Comparison of ENCODE assay signal across 10 cellular contexts in the genomic region with DNA sequence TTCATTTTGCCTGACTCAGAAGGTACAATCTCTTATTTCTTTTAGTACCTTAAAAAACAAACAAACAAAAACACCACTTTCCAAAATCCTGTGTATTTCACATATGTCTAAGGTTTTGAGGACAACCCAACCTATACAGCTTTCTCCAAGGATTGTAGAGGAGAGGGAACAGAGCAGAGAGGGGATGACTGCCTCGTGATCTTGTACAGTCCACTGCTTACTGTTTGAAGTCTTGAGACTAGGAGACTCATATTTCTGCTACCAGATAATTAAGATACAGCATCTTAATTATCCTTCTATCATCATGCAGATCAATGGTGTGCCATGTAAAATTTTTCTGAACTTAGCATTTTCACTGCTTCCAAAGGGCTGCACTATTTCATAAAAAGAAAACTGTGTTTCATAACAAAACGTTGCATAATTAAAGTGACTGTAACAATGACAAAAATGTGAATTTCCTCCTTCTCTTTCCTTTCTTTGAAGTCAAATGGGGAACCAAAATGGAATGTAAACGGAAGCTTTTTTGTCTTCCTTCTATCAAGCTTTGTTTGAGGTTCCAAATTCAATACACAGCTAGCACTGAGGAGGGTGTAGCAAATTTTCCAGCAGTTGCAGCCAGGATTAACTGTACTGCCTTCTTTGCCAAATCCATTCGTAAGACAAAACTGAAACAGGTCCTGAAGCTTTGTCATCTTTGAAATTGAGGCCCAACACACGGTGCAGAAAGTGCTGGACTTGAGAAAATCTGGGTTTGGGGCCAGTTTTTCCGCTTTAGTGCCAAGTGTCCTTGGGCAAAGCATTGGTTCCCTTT. TPM values are rescaled to one million over a fixed set of nuclear protein-coding genes. Genes with fewer than 3 reads are reported as not detected.
A peak's percentile ranks its signal among the peaks of the same experiment; 100 is the strongest.
DNase-seq lines count a peak whose midpoint lies in the region; ATAC-seq and TF ChIP-seq lines count a peak whose summit lies in the region.
"Had no signal": no experiment of that assay in that cellular context is flagged by ENCODE, and none has a peak within 500 bp of the region (broad histone marks: within the 10 kb centered on the region; RNA-seq: fewer than 3 reads in every experiment).

No MANE protein-coding gene starts in this region.

- no peaks in the 10 kb centered on the region for H3K36me3 ChIP-seq in muscle layer of duodenum (ENCODE audit: control insufficient read depth in 1 of 2, insufficient read depth in 2 of 2, low read length in 2 of 2)
- no peaks in the 10 kb centered on the region for H3K36me3 ChIP-seq in vagina

- no peak overlapping the region for H3K27ac Mint-ChIP-seq in osteocyte (ENCODE audit: unreplicated experiment)

- no peak for TF ChIP-seq POLR2A in vagina (IDR thresholded peaks at IDR 0.05)

- TF ChIP-seq CTCF in epithelial cell of esophagus (IDR thresholded peaks at IDR 0.05; ENCODE audit: insufficient read depth, low read depth, low read length, missing control alignments) (peak; percentile 8), vagina (IDR thresholded peaks at IDR 0.05) (no peak), osteocyte (IDR thresholded peaks at IDR 0.05) (no peak)

- peak; percentile 49 for ATAC-seq in Right ventricle myocardium inferior
- ATAC-seq in GM21619 (IDR thresholded peaks at IDR 0.05; ENCODE audit: unreplicated experiment): no peak

- no peaks in the 10 kb centered on the region for H3K9me3 ChIP-seq in muscle layer of duodenum (ENCODE audit: control insufficient read depth in 1 of 2, low read length in 2 of 2)
- H3K9me3 ChIP-seq in vagina: no peaks in the 10 kb centered on the region

- no peak overlapping the region for H3K4me3 Mint-ChIP-seq in osteocyte (ENCODE audit: unreplicated experiment)

- H3K4me3 ChIP-seq in epithelial cell of esophagus (ENCODE audit: low read length) (no peak overlapping the region), muscle layer of duodenum (ENCODE audit: low read depth in 1 of 2, low read length in 2 of 2) (no peak overlapping the region), vagina (no peak overlapping the region)

- peaks cover 3 to 20% of the 10 kb centered on the region in 2 donors for H3K4me1 ChIP-seq in muscle layer of duodenum (ENCODE audit: control insufficient read depth in 1 of 2, insufficient read depth in 2 of 2, low read length in 2 of 2)
- peaks cover 65% of the 10 kb centered on the region for H3K4me1 ChIP-seq in vagina

- H3K27me3 ChIP-seq in muscle layer of duodenum (ENCODE audit: low read depth, low read length): no peaks in the 10 kb centered on the region
- no peaks in the 10 kb centered on the region for H3K27me3 ChIP-seq in vagina

- no peaks in the 10 kb centered on the region for H3K27me3 Mint-ChIP-seq in osteocyte (ENCODE audit: unreplicated experiment)

- DNase-seq in Right ventricle myocardium inferior (ENCODE audit: missing footprints): peak; percentile 64
- no peak for DNase-seq in cardiac septum (ENCODE audit: low spot score)
- DNase-seq in epithelial cell of esophagus (ENCODE audit: low read depth): peak; percentile 44
- no peak for DNase-seq in vagina (ENCODE audit: extremely low spot score in 2 of 2)
- no peak for DNase-seq in osteocyte (ENCODE audit: extremely low spot score, unreplicated experiment)
- DNase-seq in NCI-H446 (lab: John Stamatoyannopoulos, UW): no peak
- DNase-seq: small intestine had no signal

- H3K9me3 Mint-ChIP-seq in osteocyte (ENCODE audit: unreplicated experiment): no peaks in the 10 kb centered on the region

- H3K4me1 Mint-ChIP-seq in osteocyte (ENCODE audit: unreplicated experiment): peaks cover 35% of the 10 kb centered on the region

- intact Hi-C loops in Right ventricle myocardium inferior (cut with DNase I): no loop called here
- intact Hi-C loops in cardiac septum (cut with DNase I): no loop called here
- intact Hi-C loops in vagina (cut with DNase I): no loop called here

- H3K36me3 Mint-ChIP-seq in osteocyte (ENCODE audit: unreplicated experiment): no peaks in the 10 kb centered on the region

- peak overlapping the region; percentile 53 for H3K27ac ChIP-seq in muscle layer of duodenum (ENCODE audit: low read length)
- peak overlapping the region; percentile 88 for H3K27ac ChIP-seq in vagina
- H3K27ac ChIP-seq: KMS-11 had no signal

RNA-seq across cellular contexts. Expression of a gene that starts 34.8 kb away (rescaled TPM):
- total RNA-seq in Right ventricle myocardium inferior (16.4 TPM), cardiac septum (8.0 TPM), vagina (14.7 TPM), osteocyte (12.1 and 12.6 TPM in 2 replicates)

Comparison
In these comparisons a context has a peak if more than half of its experiments do, and no peak if none do; other contexts are left out.
1. DNase-seq: peak in Right ventricle myocardium inferior (single experiment) and epithelial cell of esophagus (single experiment); none in cardiac septum (single experiment), vagina (0 of 2), osteocyte (single experiment) and NCI-H446 (0 of 2).